Comparison of ENCODE assay signal across 24 cellular contexts in genomic region chr1:26686795-26687194, GRCh38. TPM values are rescaled to one million over a fixed set of nuclear protein-coding genes. Genes with fewer than 3 reads are reported as not detected.
DNase-seq lines count a peak whose midpoint lies in the region; ATAC-seq, FAIRE-seq and TF ChIP-seq lines count a peak whose summit lies in the region.
"Had no signal": no experiment of that assay in that cellular context is flagged by ENCODE, and none has a peak within 500 bp of the region (broad histone marks: within the 10 kb centered on the region; RNA-seq: fewer than 3 reads in every experiment).

No MANE protein-coding gene starts in this region.

- no peaks in the 10 kb centered on the region for H3K79me1 ChIP-seq in mesenchymal stem cell (replicated peaks; ENCODE audit: low read length, poor library complexity, severe bottlenecking)

- H4K91ac ChIP-seq in mesenchymal stem cell (ENCODE audit: low read length) = no peak overlapping the region

- no peak overlapping the region for H4K8ac ChIP-seq in mesenchymal stem cell (ENCODE audit: low read length)

- no peak overlapping the region for H3K4ac ChIP-seq in mesenchymal stem cell (ENCODE audit: low read depth in 1 of 2, low read length in 2 of 2)

- no peak overlapping the region for H2BK15ac ChIP-seq in mesenchymal stem cell (ENCODE audit: low read depth, poor library complexity, severe bottlenecking)

- peak overlapping the region; percentile 33 for H3K4me2 ChIP-seq in K562 (ENCODE audit: insufficient read depth, low read length)
- H3K4me2 ChIP-seq in mesenchymal stem cell (ENCODE audit: low read length, poor library complexity, severe bottlenecking) = no peak overlapping the region

- H3K27me3 ChIP-seq in K562 (ENCODE audit: control insufficient read depth in 2 of 2, insufficient read depth in 2 of 2, low read length in 2 of 2) (no peaks in the 10 kb centered on the region), mesenchymal stem cell (ENCODE audit: control insufficient read depth in 1 of 2, insufficient read depth in 1 of 2, low read length in 2 of 2) (no peaks in the 10 kb centered on the region)
- H3K27me3 ChIP-seq: body of pancreas, heart left ventricle, transverse colon had no signal

- TF ChIP-seq RAD21 in K562 (CRISPR knock-in tag; conservative IDR thresholded peaks at IDR 0.05 in 1 of 2, IDR thresholded peaks at IDR 0.05 in 1 of 2) = peak in 1 of 2 experiments; percentile 25; a peak in 2 of 4 replicates

- H3K4me3 ChIP-seq in K562 (no peak overlapping the region), mesenchymal stem cell (ENCODE audit: insufficient read depth in 1 of 2, low read depth in 1 of 2, low read length in 2 of 2) (no peak overlapping the region)
- H3K4me3 ChIP-seq: body of pancreas, heart left ventricle, transverse colon had no signal

- intact Hi-C loops in K562 (cut with micrococcal nuclease) = loop anchor here (1.0 kb wide), 1 partner anchor 9 kb away; no protein-coding TSS in a partner anchor

- FAIRE-seq in K562 (lab: Jason Lieb, UNC) = peak; percentile 63

- H3K18ac ChIP-seq in mesenchymal stem cell (ENCODE audit: low read depth in 1 of 2, low read length in 2 of 2) = no peak overlapping the region

- peak; percentile 63; the same call in 1 of the 2 replicates for TF ChIP-seq EP300 in K562 (IDR thresholded peaks at IDR 0.05; ENCODE audit: low read length)

- H3K4me1 Mint-ChIP-seq in natural killer cell treated with Interleukin-12 subunit alpha and Interleukin-12 subunit beta and Interleukin-15 and Interleukin-18, amount 100 ng/mL, for 72 hours (ENCODE audit: low read depth in 2 of 2) = peaks cover 0 to 3% of the 10 kb centered on the region in 2 donors
- H3K4me1 Mint-ChIP-seq: stimulated activated memory B cell treated with anti-CD40 and anti-IgM and Interleukin-4, amounts not matched to agents 10 μg/mL and 1 μg/mL and 100 μg/mL, for 72 hours had no signal

- H3K36me3 ChIP-seq in K562 (ENCODE audit: control insufficient read depth, insufficient read depth, low read length) (no peaks in the 10 kb centered on the region), mesenchymal stem cell (ENCODE audit: control insufficient read depth in 1 of 2, insufficient read depth in 2 of 2, low read depth in 1 of 2, low read length in 2 of 2) (no peaks in the 10 kb centered on the region)
- H3K36me3 ChIP-seq: heart left ventricle, transverse colon had no signal

- CTCF ChIA-PET in K562 (lab: Yijun Ruan, JAX; ENCODE audit: low intra/inter-chr PET ratio) = no interaction called here

- in situ Hi-C loops in K562 (cut with MboI) = no loop called here

- peak overlapping the region; percentile 71 for H3K27ac ChIP-seq in K562 (ENCODE audit: extremely low read depth, low read depth, low read length)
- H3K27ac ChIP-seq in mesenchymal stem cell (ENCODE audit: low read length, poor library complexity, severe bottlenecking) = no peak overlapping the region
- H3K27ac ChIP-seq: body of pancreas, heart left ventricle, transverse colon had no signal

- peak; percentile 10 to 35 (median 13) for DNase-seq in NCI-H1417 (lab: John Stamatoyannopoulos, UW)
- DNase-seq in NCI-H1417 treated with DMSO at 0.1 percent for 48 hours (lab: John Stamatoyannopoulos, UW) = no peak
- peak; percentile 36 for DNase-seq in NCI-H226
- peak; percentile 41 to 80 (median 55) for DNase-seq in K562 (ENCODE audit: extremely low read depth in 1 of 4, low spot score in 3 of 4)
- DNase-seq in mesenchymal stem cell = peak; percentile 45
- no peak for DNase-seq in GM19240 (ENCODE audit: insufficient read length, low spot score)
- DNase-seq in GDM1 (lab: John Stamatoyannopoulos, UW) = no peak
- no peak for DNase-seq in natural killer cell treated with Interleukin-12 subunit alpha and Interleukin-12 subunit beta and Interleukin-15 and Interleukin-18, amount 100 ng/mL, for 72 hours (ENCODE audit: low spot score)
- DNase-seq: 8988T; activated CD4-positive, alpha-beta T cell treated with anti-CD3 and anti-CD28 coated beads, Interleukin-2, amount 50 U/mL, for 48 hours; activated naive CD4-positive, alpha-beta T cell treated with anti-CD3 and anti-CD28 coated beads, Interleukin-2, amount 50 U/mL, for 16 hours; activated T-cell treated with anti-CD3 and anti-CD28 coated beads, Interleukin-2, amount 50 U/mL, for 1 hour; body of pancreas; C1 segment of cervical spinal cord; DMS79; heart left ventricle; islet precursor cell; MV-4-11; NCI-H2081 treated with DMSO at 0.1 percent for 48 hours; NCI-H774; transverse colon had no signal

- no peaks in the 10 kb centered on the region for H3K79me2 ChIP-seq in K562 (ENCODE audit: control insufficient read depth, insufficient read depth, low read length)

- POLR2A ChIA-PET in K562 (lab: Yijun Ruan, JAX) = interaction anchor here (1.0 to 9.7 kb wide), 2 partner anchors 10 to 196 kb away, joined by 3 to 159 read pairs; partner anchors contain the start of gene ARID1A

- H2BK5ac ChIP-seq in mesenchymal stem cell (ENCODE audit: low read depth, low read length, poor library complexity, severe bottlenecking) = no peak overlapping the region

- no peak overlapping the region for H3K23ac ChIP-seq in mesenchymal stem cell (ENCODE audit: low read length in 2 of 2)

- no peaks in the 10 kb centered on the region for H3K9me3 Mint-ChIP-seq in natural killer cell treated with Interleukin-12 subunit alpha and Interleukin-12 subunit beta and Interleukin-15 and Interleukin-18, amount 100 ng/mL, for 72 hours
- H3K9me3 Mint-ChIP-seq: stimulated activated memory B cell treated with anti-CD40 and anti-IgM and Interleukin-4, amounts not matched to agents 10 μg/mL and 1 μg/mL and 100 μg/mL, for 72 hours had no signal

- WGBS in K562 (ENCODE audit: insufficient coverage, low coverage, missing lambda C conversion rate) = 0% methylated on average over 1 of the region's 1 CpG
- WGBS in mesenchymal stem cell = no CpG with 5 or more reads among the region's 1 CpG

- H3K9me1 ChIP-seq in K562 (ENCODE audit: control insufficient read depth, insufficient read depth, low read length) = no peaks in the 10 kb centered on the region

- TF ChIP-seq POLR2A in K562 (conservative IDR thresholded peaks at IDR 0.05) = no peak; the same call in 1 of the 2 replicates

- ATAC-seq in K562 = peak; percentile 51
- no peak for ATAC-seq in natural killer cell treated with Interleukin-12 subunit alpha and Interleukin-12 subunit beta and Interleukin-15 and Interleukin-18, amount 100 ng/mL, for 72 hours
- ATAC-seq: body of pancreas; esophagus mucosa; heart left ventricle; stimulated activated memory B cell treated with anti-CD40 and anti-IgM and Interleukin-4, amounts not matched to agents 10 μg/mL and 1 μg/mL and 100 μg/mL, for 72 hours had no signal

- H3K27ac Mint-ChIP-seq in natural killer cell treated with Interleukin-12 subunit alpha and Interleukin-12 subunit beta and Interleukin-15 and Interleukin-18, amount 100 ng/mL, for 72 hours = no peak overlapping the region
- H3K27ac Mint-ChIP-seq: stimulated activated memory B cell treated with anti-CD40 and anti-IgM and Interleukin-4, amounts not matched to agents 10 μg/mL and 1 μg/mL and 100 μg/mL, for 72 hours had no signal

- H3K27me3 Mint-ChIP-seq in natural killer cell treated with Interleukin-12 subunit alpha and Interleukin-12 subunit beta and Interleukin-15 and Interleukin-18, amount 100 ng/mL, for 72 hours = no peaks in the 10 kb centered on the region
- H3K27me3 Mint-ChIP-seq: stimulated activated memory B cell treated with anti-CD40 and anti-IgM and Interleukin-4, amounts not matched to agents 10 μg/mL and 1 μg/mL and 100 μg/mL, for 72 hours had no signal

- H3K4me3 Mint-ChIP-seq in natural killer cell treated with Interleukin-12 subunit alpha and Interleukin-12 subunit beta and Interleukin-15 and Interleukin-18, amount 100 ng/mL, for 72 hours = no peak overlapping the region
- H3K4me3 Mint-ChIP-seq: neural crest cell; stimulated activated memory B cell treated with anti-CD40 and anti-IgM and Interleukin-4, amounts not matched to agents 10 μg/mL and 1 μg/mL and 100 μg/mL, for 72 hours had no signal

- TF ChIP-seq CTCF in K562 (IDR thresholded peaks at IDR 0.05 in 2 of 3, conservative IDR thresholded peaks at IDR 0.05 in 1 of 3; ENCODE audit: insufficient read depth in 2 of 3, low read depth in 1 of 3, low read length in 3 of 3) = no peak

- H3K36me3 Mint-ChIP-seq in natural killer cell treated with Interleukin-12 subunit alpha and Interleukin-12 subunit beta and Interleukin-15 and Interleukin-18, amount 100 ng/mL, for 72 hours = no peaks in the 10 kb centered on the region
- H3K36me3 Mint-ChIP-seq: stimulated activated memory B cell treated with anti-CD40 and anti-IgM and Interleukin-4, amounts not matched to agents 10 μg/mL and 1 μg/mL and 100 μg/mL, for 72 hours had no signal

- peaks cover 26 to 38% of the 10 kb centered on the region in 2 experiments for H3K4me1 ChIP-seq in K562 (replicated peaks in 1 of 2; ENCODE audit: control insufficient read depth in 2 of 2, insufficient read depth in 2 of 2, low read length in 2 of 2)
- peaks cover 6% of the 10 kb centered on the region for H3K4me1 ChIP-seq in mesenchymal stem cell (ENCODE audit: control insufficient read depth, insufficient read depth, low read depth, low read length)

- no TSS peak for BruUV-seq in K562 (replicated peaks; lab: Mats Ljungman, UMichigan)

- H4K20me1 ChIP-seq in K562 (replicated peaks; ENCODE audit: control insufficient read depth, insufficient read depth, low read length) = no peaks in the 10 kb centered on the region

- H3K14ac ChIP-seq in mesenchymal stem cell (ENCODE audit: low read length in 2 of 2) = no peak overlapping the region

- H3K9me3 ChIP-seq in K562 (replicated peaks; ENCODE audit: control insufficient read depth, insufficient read depth, low read depth, low read length) = no peaks in the 10 kb centered on the region
- no peaks in the 10 kb centered on the region for H3K9me3 ChIP-seq in mesenchymal stem cell (ENCODE audit: control insufficient read depth, low read length)
- H3K9me3 ChIP-seq: body of pancreas, heart left ventricle, transverse colon had no signal

- H2BK12ac ChIP-seq in mesenchymal stem cell (ENCODE audit: low read length in 2 of 2) = no peak overlapping the region

- no peak overlapping the region for H2AK5ac ChIP-seq in mesenchymal stem cell (ENCODE audit: low read length, severe bottlenecking)

- H2AFZ ChIP-seq in K562 (ENCODE audit: low read depth, low read length) = peak overlapping the region; percentile 66
- H2AFZ ChIP-seq in mesenchymal stem cell (ENCODE audit: low read depth, low read length) = no peak overlapping the region

- H2BK120ac ChIP-seq in mesenchymal stem cell (ENCODE audit: low read depth, low read length) = no peak overlapping the region

- H3K9ac ChIP-seq in K562 (ENCODE audit: insufficient read depth in 1 of 2, low read depth in 2 of 2, low read length in 2 of 2) = peak overlapping the region in 1 of 2 experiments; percentile 82; a peak in 1 of 4 replicates
- no peak overlapping the region for H3K9ac ChIP-seq in mesenchymal stem cell (ENCODE audit: low read length)

RNA-seq across cellular contexts. Expression of gene ARID1A, which starts 9.0 kb away (rescaled TPM):
- 233 and 329 TPM in 2 replicates for total RNA-seq in K562 (2011; cell fraction: chromatin; rRNA removed; ENCODE audit: low replicate concordance)
- 114 and 132 TPM in 2 replicates for total RNA-seq in K562 (2011; cell fraction: nucleolus; rRNA removed)
- 181 and 229 TPM in 2 replicates for total RNA-seq in K562 (2011; cell fraction: nucleoplasm; rRNA removed)
- total RNA-seq in K562 (2014; rRNA removed) = 22.1 and 28.9 TPM in 2 replicates
- 23.9 and 24.6 TPM in 2 replicates for total RNA-seq in K562 (2014; rRNA removed; fragmentation: Illumina TruSeq; extraction: Trizol)
- total RNA-seq in K562 (2015; rRNA removed; fragmentation: Illumina TruSeq; extraction: Trizol) = 22.5 and 25.3 TPM in 2 replicates
- total RNA-seq in K562 (2021) = 74.6 and 88.3 TPM in 2 replicates
- 12.9 and 27.1 TPM in 2 replicates for polyA plus RNA-seq in K562 (2011; rRNA removed)
- 20.1 and 23.5 TPM in 2 replicates for polyA plus RNA-seq in K562 (2011; cell fraction: cytosol; rRNA removed)
- polyA plus RNA-seq in K562 (2011; cell fraction: nucleus; rRNA removed) = 59.8 and 83.5 TPM in 2 replicates
- polyA plus RNA-seq in K562 (2012) = 54.3 and 62.2 TPM in 2 replicates
- polyA plus RNA-seq in K562 (2014; fragmentation: Illumina TruSeq; extraction: Trizol) = 70.1 and 79.0 TPM in 2 replicates
- 10 to 100 TPM in 1 of 2 experiments, 1 to 10 TPM in 1; 8.3 to 20.2 TPM for polyA plus RNA-seq in K562 (2014; fragmentation: Nextera tagmentation; extraction: Ambion mirVana)
- polyA plus RNA-seq in K562 (2014; rRNA removed) = 38.6 and 38.7 TPM in 2 replicates
- polyA minus RNA-seq in K562 (2011; rRNA and poly(A)+ RNA removed) = 35.4 and 49.8 TPM in 2 replicates
- polyA minus RNA-seq in K562 (2011; cell fraction: cytosol; rRNA and poly(A)+ RNA removed) = 61.6 and 92.0 TPM in 2 replicates
- polyA minus RNA-seq in K562 (2011; cell fraction: nucleus; rRNA and poly(A)+ RNA removed) = 27.9 and 38.8 TPM in 2 replicates
- polyA plus RNA-seq in mesenchymal stem cell (2013, experiment 1 of 2) = 46.7 TPM
- polyA plus RNA-seq in mesenchymal stem cell (2013, experiment 2 of 2) = 43.3 TPM
- 100 to 1,000 TPM; 132 to 196 TPM for total RNA-seq in natural killer cell treated with Interleukin-12 subunit alpha and Interleukin-12 subunit beta and Interleukin-15 and Interleukin-18, amount 100 ng/mL, for 72 hours

Comparison
In these comparisons a context has a peak if more than half of its experiments do, and no peak if none do; other contexts are left out.
1. DNase-seq: peak in NCI-H1417 (3 of 3), NCI-H226 (single experiment), K562 (4 of 4) and mesenchymal stem cell (single experiment); none in NCI-H1417 treated with DMSO at 0.1 percent for 48 hours (single experiment), GM19240 (single experiment), GDM1 (single experiment) and natural killer cell treated with Interleukin-12 subunit alpha and Interleukin-12 subunit beta and Interleukin-15 and Interleukin-18, amount 100 ng/mL, for 72 hours (single experiment).